Comparison of ENCODE assay signal across 8 cellular contexts in the genomic region with DNA sequence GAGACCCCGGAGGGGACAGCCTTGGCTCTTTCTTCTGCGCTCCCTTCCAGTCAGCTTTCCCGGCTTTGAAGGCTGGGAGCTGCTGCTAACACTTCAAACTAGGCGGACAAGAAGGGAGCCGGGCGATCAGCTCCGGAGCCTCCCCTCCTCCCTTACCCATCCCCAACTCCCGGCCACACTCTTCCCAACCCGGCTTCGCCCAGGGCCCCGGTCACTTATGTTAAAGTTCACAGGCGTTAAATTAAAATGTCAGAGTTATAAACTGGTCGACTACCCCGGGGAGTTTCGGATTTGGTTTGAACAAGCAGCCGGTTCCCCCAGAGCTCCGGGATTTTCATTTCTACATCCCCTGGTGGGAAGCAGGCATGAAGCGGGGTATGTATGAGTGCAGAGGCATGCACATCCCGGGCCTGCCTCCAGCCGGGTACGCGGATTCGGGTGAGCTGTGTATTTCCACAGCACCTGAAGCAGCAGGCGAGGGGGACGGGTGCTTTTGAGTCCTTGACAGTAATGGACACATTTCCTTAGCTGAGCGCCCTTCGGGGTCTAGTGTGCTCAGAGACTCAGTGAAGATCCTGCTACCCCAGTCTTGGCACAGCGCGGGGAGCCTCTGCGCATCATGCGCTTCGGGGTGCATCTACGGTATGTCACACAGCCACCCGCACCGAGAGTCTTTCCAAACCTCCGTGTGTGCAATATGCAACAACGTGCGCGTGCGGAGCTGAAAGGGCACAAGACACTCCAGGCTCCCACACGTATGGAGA. TPM values are rescaled to one million over a fixed set of nuclear protein-coding genes. Genes with fewer than 3 reads are reported as not detected.
DNase-seq lines count a peak whose midpoint lies in the region; ATAC-seq and TF ChIP-seq lines count a peak whose summit lies in the region.

No MANE protein-coding gene starts in this region.

- TF ChIP-seq CTCF in sigmoid colon (IDR thresholded peaks at IDR 0.05), result no peak

- H3K27me3 ChIP-seq in HUES64 (ENCODE audit: insufficient read depth, low read length) (peaks cover 68% of the 10 kb centered on the region), sigmoid colon (peaks cover 0 to 48% (median 16%) of the 10 kb centered on the region in 3 donors)

- no peak for TF ChIP-seq EP300 in sigmoid colon (IDR thresholded peaks at IDR 0.05)

- H3K4me1 ChIP-seq in HUES64 (ENCODE audit: insufficient read depth, low read length) (peaks cover 30% of the 10 kb centered on the region), sigmoid colon (peaks cover 0 to 27% (median 20%) of the 10 kb centered on the region in 4 donors)

- DNase-seq in astrocyte of the hippocampus (ENCODE audit: low read depth, low spot score) (peak; percentile 71), sigmoid colon (peak; percentile 65), NCI-H1436 (lab: John Stamatoyannopoulos, UW) (no peak), NCI-H1694 (lab: John Stamatoyannopoulos, UW) (no peak)
- DNase-seq in activated effector memory CD4-positive, alpha-beta T cell treated with Interleukin-2 at 50 U/mL for 16 hours, result no peak

- H3K4me3 ChIP-seq in HUES64 (ENCODE audit: low read length) (peak overlapping the region; percentile 74), iPS-18c (ENCODE audit: insufficient read depth, low read depth, low read length) (peak overlapping the region; percentile 56), sigmoid colon (peak overlapping the region; percentile 40 to 57 (median 50))

- 1% methylated on average over 41 of the region's 41 CpGs for WGBS in HUES64
- WGBS in sigmoid colon, 2 donors, result 3 to 4% methylated on average over 41 of the region's 41 CpGs

- intact Hi-C loops in sigmoid colon (cut with DNase I), result loop anchor here (5.0 kb wide), 1 partner anchor 381 kb away; no protein-coding TSS in a partner anchor

- H3K9me3 ChIP-seq in HUES64 (ENCODE audit: insufficient read depth, low read depth, low read length) (no peaks in the 10 kb centered on the region), iPS-18c (ENCODE audit: control insufficient read depth, insufficient read depth, low read length) (peaks cover 7% of the 10 kb centered on the region), sigmoid colon (no peaks in the 10 kb centered on the region)

- ATAC-seq in GM19351 (IDR thresholded peaks at IDR 0.05; ENCODE audit: unreplicated experiment), result no peak

- H3K27ac ChIP-seq in HUES64 (ENCODE audit: low read depth, low read length), result no peak overlapping the region
- H3K27ac ChIP-seq in sigmoid colon, result peak overlapping the region; percentile 59 to 75 (median 70)

- no peak for TF ChIP-seq POLR2A in sigmoid colon (IDR thresholded peaks at IDR 0.05)

- H3K36me3 ChIP-seq in HUES64 (ENCODE audit: insufficient read depth, low read length), result no peaks in the 10 kb centered on the region
- no peaks in the 10 kb centered on the region for H3K36me3 ChIP-seq in sigmoid colon

- H3K9ac ChIP-seq in HUES64 (ENCODE audit: low read depth, low read length), result peak overlapping the region; percentile 36; the same call in 1 of the 2 replicates

RNA-seq across cellular contexts. Expression of a gene that starts 0.9 kb away (rescaled TPM):
- 3.3 TPM for polyA plus RNA-seq in HUES64 (2013, experiment 1 of 2)
- 7.1 TPM for polyA plus RNA-seq in HUES64 (2013, experiment 2 of 2)
- 1 to 10 TPM; 1.1 to 3.1 (median 2.3) TPM for total RNA-seq in sigmoid colon
- polyA plus RNA-seq in sigmoid colon, result 1 to 10 TPM in 2 of 3 donors, under 1 TPM in 1; 0.60 to 1.4 (median 1.0) TPM

Comparison
In these comparisons a context has a peak if more than half of its experiments do, and no peak if none do; other contexts are left out.
1. DNase-seq: peak in astrocyte of the hippocampus (single experiment) and sigmoid colon (single experiment); none in NCI-H1436 (single experiment), NCI-H1694 (single experiment) and activated effector memory CD4-positive, alpha-beta T cell treated with Interleukin-2 at 50 U/mL for 16 hours (single experiment).
2. Peak in every context shown above with its lines, with median percentiles within 50 percentile points of each other: H3K4me3 ChIP-seq.